11 cellular contexts compared by ENCODE assay signal in the genomic region with DNA sequence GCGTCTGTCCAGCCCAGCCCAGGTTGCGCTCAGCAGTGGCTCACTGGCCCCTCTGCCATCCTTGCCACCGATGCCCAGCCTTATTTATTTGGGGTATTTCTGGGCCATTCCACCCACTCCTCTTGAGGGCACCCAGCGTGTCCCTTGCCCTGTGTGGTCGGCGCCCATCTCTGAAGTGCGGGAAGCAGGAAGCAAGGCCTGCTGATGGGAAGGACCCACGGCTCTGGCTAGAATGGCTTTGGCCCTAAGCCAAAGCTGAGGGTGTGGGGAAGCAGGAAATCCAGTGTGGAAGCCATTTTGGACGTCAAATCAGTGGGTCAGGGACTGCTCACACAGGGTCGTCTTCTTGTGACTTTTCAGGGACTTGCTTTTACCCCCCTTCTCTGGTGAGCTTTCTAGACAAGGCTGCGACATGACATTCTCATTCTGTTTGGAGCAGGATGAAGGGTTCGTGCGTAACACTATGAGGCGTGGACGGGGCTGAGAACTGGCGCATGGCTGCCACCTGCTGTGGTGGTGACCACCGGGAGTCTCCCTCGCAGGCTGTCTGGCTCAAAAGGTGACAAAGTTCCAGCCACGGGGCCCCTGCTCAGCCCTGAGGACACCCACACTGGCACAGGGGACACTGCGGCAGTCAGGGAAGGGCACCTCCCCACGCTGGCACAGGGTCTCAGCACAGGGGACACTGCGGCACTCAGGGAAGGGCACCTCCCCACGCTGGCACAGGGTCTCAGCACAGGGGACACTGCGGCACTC. TPM values are rescaled to one million over a fixed set of nuclear protein-coding genes. Genes with fewer than 3 reads are reported as not detected.
DNase-seq lines count a peak whose midpoint lies in the region; ATAC-seq and TF ChIP-seq lines count a peak whose summit lies in the region.
"Had no signal": no experiment of that assay in that cellular context is flagged by ENCODE, and none has a peak within 500 bp of the region (broad histone marks: within the 10 kb centered on the region; RNA-seq: fewer than 3 reads in every experiment).

No MANE protein-coding gene starts in this region.

- peaks cover 19% of the 10 kb centered on the region for H3K27me3 Mint-ChIP-seq in activated CD4-positive, alpha-beta T cell treated with anti-CD3 and anti-CD28 coated beads, Interleukin-2, amount 10 ng/mL, durations not matched to agents 24 days and 14 days
- peaks cover 27% of the 10 kb centered on the region for H3K27me3 Mint-ChIP-seq in activated CD4-positive, alpha-beta memory T cell treated with anti-CD3 and anti-CD28 coated beads, Interleukin-2, amount 10 ng/mL, durations not matched to agents 7 days and 5 days

- H3K9me3 Mint-ChIP-seq in activated CD4-positive, alpha-beta T cell treated with anti-CD3 and anti-CD28 coated beads, Interleukin-2, amount 10 ng/mL, durations not matched to agents 24 days and 14 days = no peaks in the 10 kb centered on the region
- H3K9me3 Mint-ChIP-seq in activated CD4-positive, alpha-beta memory T cell treated with anti-CD3 and anti-CD28 coated beads, Interleukin-2, amount 10 ng/mL, durations not matched to agents 7 days and 5 days = no peaks in the 10 kb centered on the region
- H3K9me3 Mint-ChIP-seq: GM23338 had no signal

- CTCF ChIA-PET in activated CD4-positive, alpha-beta memory T cell treated with anti-CD3 and anti-CD28 coated beads, Interleukin-2, amount 10 ng/mL, durations not matched to agents 7 days and 5 days (lab: Charles Lee) = interaction anchor here (1.1 kb wide), 1 partner anchor 175 kb away, joined by 3 read pairs; no protein-coding TSS in a partner anchor

- no peaks in the 10 kb centered on the region for H3K36me3 Mint-ChIP-seq in activated CD4-positive, alpha-beta T cell treated with anti-CD3 and anti-CD28 coated beads, Interleukin-2, amount 10 ng/mL, durations not matched to agents 24 days and 14 days (ENCODE audit: low read depth)
- no peaks in the 10 kb centered on the region for H3K36me3 Mint-ChIP-seq in activated CD4-positive, alpha-beta memory T cell treated with anti-CD3 and anti-CD28 coated beads, Interleukin-2, amount 10 ng/mL, durations not matched to agents 7 days and 5 days (ENCODE audit: low read depth)

- H3K4me1 Mint-ChIP-seq in activated CD4-positive, alpha-beta T cell treated with anti-CD3 and anti-CD28 coated beads, Interleukin-2, amount 10 ng/mL, durations not matched to agents 24 days and 14 days = peaks cover 35% of the 10 kb centered on the region
- H3K4me1 Mint-ChIP-seq in activated CD4-positive, alpha-beta memory T cell treated with anti-CD3 and anti-CD28 coated beads, Interleukin-2, amount 10 ng/mL, durations not matched to agents 7 days and 5 days = peaks cover 47% of the 10 kb centered on the region

- H2AFZ ChIP-seq in hepatocyte = no peak overlapping the region
- H2AFZ ChIP-seq: GM23338 had no signal

- POLR2A ChIA-PET in activated CD4-positive, alpha-beta memory T cell treated with anti-CD3 and anti-CD28 coated beads, Interleukin-2, amount 10 ng/mL, durations not matched to agents 7 days and 5 days (lab: Charles Lee) = interaction anchor here (0.8 to 1.4 kb wide), 3 partner anchors 9 to 51 kb away, joined by 3 to 4 read pairs (median 3); partner anchors contain the start of gene NKD2

- intact Hi-C loops in activated CD4-positive, alpha-beta T cell treated with anti-CD3 and anti-CD28 coated beads, Interleukin-2, amount 10 ng/mL, durations not matched to agents 24 days and 14 days (cut with micrococcal nuclease) = no loop called here

- H3K27me3 ChIP-seq in RWPE2 (ENCODE audit: insufficient read depth, poor library complexity, severe bottlenecking) (peaks cover 3% of the 10 kb centered on the region), hepatocyte (no peaks in the 10 kb centered on the region)

- TF ChIP-seq CTCF in RWPE2 (IDR thresholded peaks at IDR 0.05; ENCODE audit: poor library complexity, severe bottlenecking) (no peak), hepatocyte (IDR thresholded peaks at IDR 0.05; ENCODE audit: poor library complexity) (no peak)

- DNase-seq in activated CD4-positive, alpha-beta T cell treated with anti-CD3 and anti-CD28 coated beads, Interleukin-2, amount 10 ng/mL, durations not matched to agents 24 days and 14 days = no peak
- DNase-seq in activated CD4-positive, alpha-beta T cell treated with anti-CD3 and anti-CD28 coated beads for 4 hours = no peak
- peak; percentile 67 for DNase-seq in RWPE2 (ENCODE audit: low spot score)
- DNase-seq in hepatocyte (ENCODE audit: low spot score) = no peak
- DNase-seq in smooth muscle cell of the brain vasculature (ENCODE audit: low read depth, low spot score) = peak; percentile 12
- no peak for DNase-seq in activated CD4-positive, alpha-beta memory T cell treated with anti-CD3 and anti-CD28 coated beads, Interleukin-2, amount 10 ng/mL, durations not matched to agents 7 days and 5 days
- no peak for DNase-seq in HCEC 1CT
- DNase-seq: NCI-H2107 had no signal

- peak overlapping the region; percentile 28 for H3K4me3 Mint-ChIP-seq in activated CD4-positive, alpha-beta T cell treated with anti-CD3 and anti-CD28 coated beads, Interleukin-2, amount 10 ng/mL, durations not matched to agents 24 days and 14 days
- no peak overlapping the region for H3K4me3 Mint-ChIP-seq in activated CD4-positive, alpha-beta memory T cell treated with anti-CD3 and anti-CD28 coated beads, Interleukin-2, amount 10 ng/mL, durations not matched to agents 7 days and 5 days
- H3K4me3 Mint-ChIP-seq: GM23338 had no signal

- H3K4me1 ChIP-seq in RWPE2 (ENCODE audit: insufficient read depth, poor library complexity, severe bottlenecking) (peaks cover 28% of the 10 kb centered on the region), hepatocyte (ENCODE audit: insufficient read depth) (peaks cover 21% of the 10 kb centered on the region)

- no peaks in the 10 kb centered on the region for H3K36me3 ChIP-seq in RWPE2 (ENCODE audit: low read depth)
- no peaks in the 10 kb centered on the region for H3K36me3 ChIP-seq in hepatocyte (replicated peaks; ENCODE audit: insufficient read depth, low read depth)
- H3K36me3 ChIP-seq: neutrophil had no signal

- H3K27ac Mint-ChIP-seq in activated CD4-positive, alpha-beta T cell treated with anti-CD3 and anti-CD28 coated beads, Interleukin-2, amount 10 ng/mL, durations not matched to agents 24 days and 14 days = no peak overlapping the region
- H3K27ac Mint-ChIP-seq in activated CD4-positive, alpha-beta memory T cell treated with anti-CD3 and anti-CD28 coated beads, Interleukin-2, amount 10 ng/mL, durations not matched to agents 7 days and 5 days = no peak overlapping the region
- H3K27ac Mint-ChIP-seq: GM23338 had no signal

- no peaks in the 10 kb centered on the region for H3K9me3 ChIP-seq in RWPE2 (ENCODE audit: severe bottlenecking)
- no peaks in the 10 kb centered on the region for H3K9me3 ChIP-seq in hepatocyte (ENCODE audit: low read depth)
- H3K9me3 ChIP-seq: neutrophil had no signal

- no peaks in the 10 kb centered on the region for H4K20me1 ChIP-seq in hepatocyte (ENCODE audit: insufficient read depth, poor library complexity, severe bottlenecking)

- ATAC-seq in RWPE2 (ENCODE audit: low read depth) = no peak
- no peak for ATAC-seq in HG03521 (IDR thresholded peaks at IDR 0.05; ENCODE audit: unreplicated experiment)

- H3K27ac ChIP-seq in RWPE2 (ENCODE audit: poor library complexity, severe bottlenecking) = peak overlapping the region; percentile 22
- H3K27ac ChIP-seq in hepatocyte = peak overlapping the region; percentile 84
- H3K27ac ChIP-seq: neutrophil had no signal

- no peak overlapping the region for H3K4me2 ChIP-seq in hepatocyte
- H3K4me2 ChIP-seq: GM23338 had no signal

- no peaks in the 10 kb centered on the region for H3K9me2 ChIP-seq in hepatocyte (replicated peaks; ENCODE audit: insufficient read depth)

- H3K4me3 ChIP-seq in RWPE2 (ENCODE audit: severe bottlenecking) (no peak overlapping the region), hepatocyte (no peak overlapping the region)
- H3K4me3 ChIP-seq: GM23338 had no signal

- no peaks in the 10 kb centered on the region for H3K79me2 ChIP-seq in hepatocyte

- 86% methylated on average over 24 of the region's 24 CpGs for WGBS in hepatocyte (ENCODE audit: low lambda C conversion rate, missing lambda C conversion rate)

RNA-seq across cellular contexts. Expression of gene NKD2, which starts 50.7 kb away (rescaled TPM):
- total RNA-seq in activated CD4-positive, alpha-beta T cell treated with anti-CD3 and anti-CD28 coated beads, Interleukin-2, amount 10 ng/mL, durations not matched to agents 24 days and 14 days = 3.3 and 4.0 TPM in 2 replicates
- total RNA-seq in hepatocyte = 1.4 and 2.0 TPM in 2 replicates
- 9.1 and 10.1 TPM in 2 replicates for polyA plus RNA-seq in hepatocyte
- 1 to 10 TPM; 3.6 to 3.7 TPM for total RNA-seq in activated CD4-positive, alpha-beta memory T cell treated with anti-CD3 and anti-CD28 coated beads, Interleukin-2, amount 10 ng/mL, durations not matched to agents 7 days and 5 days

Comparison
In these comparisons a context has a peak if more than half of its experiments do, and no peak if none do; other contexts are left out.
1. DNase-seq: peak in RWPE2 (single experiment) and smooth muscle cell of the brain vasculature (single experiment); none in activated CD4-positive, alpha-beta T cell treated with anti-CD3 and anti-CD28 coated beads, Interleukin-2, amount 10 ng/mL, durations not matched to agents 24 days and 14 days (single experiment), activated CD4-positive, alpha-beta T cell treated with anti-CD3 and anti-CD28 coated beads for 4 hours (0 of 2), hepatocyte (single experiment), activated CD4-positive, alpha-beta memory T cell treated with anti-CD3 and anti-CD28 coated beads, Interleukin-2, amount 10 ng/mL, durations not matched to agents 7 days and 5 days (single experiment) and HCEC 1CT (single experiment).